In the genomic region with DNA sequence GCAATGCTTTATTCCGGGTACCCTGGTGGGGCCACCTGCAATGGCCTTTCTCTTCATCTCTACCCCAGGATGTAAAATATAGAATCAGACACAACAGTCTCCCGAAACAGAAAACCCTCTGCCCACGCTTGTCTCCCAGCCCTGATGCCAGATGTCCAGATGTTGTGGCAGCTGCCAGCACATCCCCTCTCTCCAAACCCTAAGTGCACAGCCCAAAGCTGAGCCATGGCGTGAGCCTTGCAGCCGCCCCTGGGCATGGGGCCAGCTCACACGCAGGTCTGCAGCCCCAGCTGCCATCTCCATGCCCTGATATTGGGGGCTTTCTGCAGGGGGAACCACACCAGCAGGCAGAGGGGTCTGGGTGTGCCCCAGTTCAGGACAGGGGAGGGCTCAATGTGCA, we compare ENCODE assay signal across 20 cellular contexts.
A peak's percentile ranks its signal among the peaks of the same experiment; 100 is the strongest.
DNase-seq lines count a peak whose midpoint lies in the region; TF ChIP-seq lines count a peak whose summit lies in the region.
"Had no signal": no experiment of that assay in that cellular context is flagged by ENCODE, and none has a peak within 500 bp of the region (broad histone marks: within the 10 kb centered on the region; RNA-seq: fewer than 3 reads in every experiment).

No MANE protein-coding gene starts in this region.

- H3K27ac ChIP-seq in cingulate gyrus (ENCODE audit: low read depth, low read length), result peak overlapping the region; percentile 69
- H3K27ac ChIP-seq: BLaER1, RWPE1 had no signal

- intact Hi-C loops in activated CD4-positive, alpha-beta T cell treated with anti-CD3 and anti-CD28 coated beads, Interleukin-2, amount 10 ng/mL, durations not matched to agents 24 days and 14 days (cut with micrococcal nuclease), result no loop called here

- H3K27me3 Mint-ChIP-seq in nephron progenitor cell (ENCODE audit: low read depth, poor library complexity), result peaks cover 56% of the 10 kb centered on the region
- no peaks in the 10 kb centered on the region for H3K27me3 Mint-ChIP-seq in activated CD4-positive, alpha-beta T cell treated with anti-CD3 and anti-CD28 coated beads, Interleukin-2, amount 10 ng/mL, durations not matched to agents 24 days and 14 days

- no peaks in the 10 kb centered on the region for H3K36me3 Mint-ChIP-seq in nephron progenitor cell (ENCODE audit: low read depth)
- no peaks in the 10 kb centered on the region for H3K36me3 Mint-ChIP-seq in activated CD4-positive, alpha-beta T cell treated with anti-CD3 and anti-CD28 coated beads, Interleukin-2, amount 10 ng/mL, durations not matched to agents 24 days and 14 days (ENCODE audit: low read depth)
- H3K36me3 Mint-ChIP-seq: CD8-positive, alpha-beta T cell had no signal

- peaks cover 19% of the 10 kb centered on the region for H3K4me1 Mint-ChIP-seq in nephron progenitor cell
- H3K4me1 Mint-ChIP-seq in activated CD4-positive, alpha-beta T cell treated with anti-CD3 and anti-CD28 coated beads, Interleukin-2, amount 10 ng/mL, durations not matched to agents 24 days and 14 days, result no peaks in the 10 kb centered on the region

- no peak overlapping the region for H3K27ac Mint-ChIP-seq in nephron progenitor cell
- no peak overlapping the region for H3K27ac Mint-ChIP-seq in activated CD4-positive, alpha-beta T cell treated with anti-CD3 and anti-CD28 coated beads, Interleukin-2, amount 10 ng/mL, durations not matched to agents 24 days and 14 days
- H3K27ac Mint-ChIP-seq: CD8-positive, alpha-beta T cell; H9 had no signal

- H3K9me3 Mint-ChIP-seq in nephron progenitor cell, result no peaks in the 10 kb centered on the region
- no peaks in the 10 kb centered on the region for H3K9me3 Mint-ChIP-seq in activated CD4-positive, alpha-beta T cell treated with anti-CD3 and anti-CD28 coated beads, Interleukin-2, amount 10 ng/mL, durations not matched to agents 24 days and 14 days
- H3K9me3 Mint-ChIP-seq: CD8-positive, alpha-beta T cell; H9 had no signal

- TF ChIP-seq CTCF in nephron progenitor cell (IDR thresholded peaks at IDR 0.05), result no peak

- DNase-seq in NCI-H1105 treated with DMSO at 0.1 percent for 48 hours (lab: John Stamatoyannopoulos, UW) (peak; percentile 24), NCI-H1105 (lab: John Stamatoyannopoulos, UW) (no peak), NCI-H524 treated with DMSO at 0.1 percent for 48 hours (lab: John Stamatoyannopoulos, UW) (peak; percentile 16), kidney tubule cell (ENCODE audit: low spot score) (no peak), nephron progenitor cell (no peak), cerebellum (ENCODE audit: low spot score) (no peak)
- DNase-seq in activated CD4-positive, alpha-beta T cell treated with anti-CD3 and anti-CD28 coated beads, Interleukin-2, amount 10 ng/mL, durations not matched to agents 24 days and 14 days, result no peak
- DNase-seq: 8988T; CD8-positive, alpha-beta T cell; GF-D8; H9; IMR-90; Kasumi-1; MM.1S; NCI-H1417; NCI-H2029; NCI-H510A treated with DMSO at 0.1 percent for 48 hours had no signal

- no peak overlapping the region for H3K4me3 Mint-ChIP-seq in nephron progenitor cell
- no peak overlapping the region for H3K4me3 Mint-ChIP-seq in activated CD4-positive, alpha-beta T cell treated with anti-CD3 and anti-CD28 coated beads, Interleukin-2, amount 10 ng/mL, durations not matched to agents 24 days and 14 days
- H3K4me3 Mint-ChIP-seq: CD8-positive, alpha-beta T cell; H9 had no signal

Comparison
In these comparisons a context has a peak if more than half of its experiments do, and no peak if none do; other contexts are left out.
1. DNase-seq: peak in NCI-H1105 treated with DMSO at 0.1 percent for 48 hours (single experiment) and NCI-H524 treated with DMSO at 0.1 percent for 48 hours (single experiment); none in NCI-H1105 (single experiment), kidney tubule cell (single experiment), nephron progenitor cell (single experiment), activated CD4-positive, alpha-beta T cell treated with anti-CD3 and anti-CD28 coated beads, Interleukin-2, amount 10 ng/mL, durations not matched to agents 24 days and 14 days (single experiment) and cerebellum (single experiment).